ENCODE assay signal across 12 cellular contexts in genomic region chr13:108549989-108550388, GRCh38.
DNase-seq lines count a peak whose midpoint lies in the region; ATAC-seq and TF ChIP-seq lines count a peak whose summit lies in the region.
"Had no signal": no experiment of that assay in that cellular context is flagged by ENCODE, and none has a peak within 500 bp of the region (broad histone marks: within the 10 kb centered on the region; RNA-seq: fewer than 3 reads in every experiment).

No MANE protein-coding gene starts in this region.

- peaks cover 8% of the 10 kb centered on the region for H3K27me3 Mint-ChIP-seq in glutamatergic neuron (ENCODE audit: unreplicated experiment)
- no peaks in the 10 kb centered on the region for H3K27me3 Mint-ChIP-seq in stimulated activated naive CD8-positive, alpha-beta T cell treated with anti-CD3 and anti-CD28 coated beads, Interleukin-15, amount 100 ng/mL, for 72 hours
- peaks cover 2% of the 10 kb centered on the region for H3K27me3 Mint-ChIP-seq in activated naive CD4-positive, alpha-beta T cell treated with anti-CD3 and anti-CD28 coated beads for 36 hours (ENCODE audit: low read depth)
- H3K27me3 Mint-ChIP-seq: B cell had no signal

- DNase-seq in Ammon's horn (ENCODE audit: low spot score) (peak; percentile 35), NCI-H524 treated with DMSO at 0.1 percent for 48 hours (lab: John Stamatoyannopoulos, UW) (peak; percentile 59), glutamatergic neuron (peak; percentile 76), myocyte (ENCODE audit: low read depth) (peak; percentile 0), GM10248 (ENCODE audit: extremely low spot score) (no peak)
- no peak for DNase-seq in stimulated activated naive CD8-positive, alpha-beta T cell treated with anti-CD3 and anti-CD28 coated beads, Interleukin-15, amount 100 ng/mL, for 72 hours
- no peak for DNase-seq in activated naive CD4-positive, alpha-beta T cell treated with anti-CD3 and anti-CD28 coated beads for 36 hours
- DNase-seq: 8988T; Calu3; CD8-positive, alpha-beta T cell had no signal

- no peak for ATAC-seq in stimulated activated naive CD8-positive, alpha-beta T cell treated with anti-CD3 and anti-CD28 coated beads, Interleukin-15, amount 100 ng/mL, for 72 hours
- no peak for ATAC-seq in GM19463 (IDR thresholded peaks at IDR 0.05; ENCODE audit: unreplicated experiment)
- ATAC-seq: CD8-positive, alpha-beta T cell had no signal

- H3K4me3 Mint-ChIP-seq in glutamatergic neuron (ENCODE audit: unreplicated experiment) = peak overlapping the region; percentile 51
- H3K4me3 Mint-ChIP-seq in stimulated activated naive CD8-positive, alpha-beta T cell treated with anti-CD3 and anti-CD28 coated beads, Interleukin-15, amount 100 ng/mL, for 72 hours = no peak overlapping the region
- no peak overlapping the region for H3K4me3 Mint-ChIP-seq in activated naive CD4-positive, alpha-beta T cell treated with anti-CD3 and anti-CD28 coated beads for 36 hours
- H3K4me3 Mint-ChIP-seq: B cell; CD8-positive, alpha-beta T cell had no signal

- peaks cover 24% of the 10 kb centered on the region for H3K4me1 Mint-ChIP-seq in glutamatergic neuron (ENCODE audit: low read depth, unreplicated experiment)
- no peaks in the 10 kb centered on the region for H3K4me1 Mint-ChIP-seq in stimulated activated naive CD8-positive, alpha-beta T cell treated with anti-CD3 and anti-CD28 coated beads, Interleukin-15, amount 100 ng/mL, for 72 hours
- H3K4me1 Mint-ChIP-seq in activated naive CD4-positive, alpha-beta T cell treated with anti-CD3 and anti-CD28 coated beads for 36 hours (ENCODE audit: low read depth) = no peaks in the 10 kb centered on the region
- H3K4me1 Mint-ChIP-seq: B cell had no signal

- POLR2A ChIA-PET in GM10248 (lab: Yijun Ruan, JAX) = no interaction called here

- H3K27ac Mint-ChIP-seq in glutamatergic neuron (ENCODE audit: unreplicated experiment) = peak overlapping the region; percentile 95
- no peak overlapping the region for H3K27ac Mint-ChIP-seq in stimulated activated naive CD8-positive, alpha-beta T cell treated with anti-CD3 and anti-CD28 coated beads, Interleukin-15, amount 100 ng/mL, for 72 hours
- no peak overlapping the region for H3K27ac Mint-ChIP-seq in activated naive CD4-positive, alpha-beta T cell treated with anti-CD3 and anti-CD28 coated beads for 36 hours
- H3K27ac Mint-ChIP-seq: B cell; CD8-positive, alpha-beta T cell had no signal

- peaks cover 17% of the 10 kb centered on the region for H3K36me3 Mint-ChIP-seq in glutamatergic neuron (ENCODE audit: unreplicated experiment)
- no peaks in the 10 kb centered on the region for H3K36me3 Mint-ChIP-seq in activated naive CD4-positive, alpha-beta T cell treated with anti-CD3 and anti-CD28 coated beads for 36 hours (ENCODE audit: low read depth)
- H3K36me3 Mint-ChIP-seq: CD8-positive, alpha-beta T cell had no signal

- TF ChIP-seq CTCF in glutamatergic neuron (IDR thresholded peaks at IDR 0.05; ENCODE audit: partially characterized antibody, unreplicated experiment) (no peak), GM10248 (IDR thresholded peaks at IDR 0.05; ENCODE audit: control extremely low read depth, extremely low read depth, low read depth, missing control alignments) (no peak)

- CTCF ChIA-PET in GM10248 (lab: Yijun Ruan, JAX) = interaction anchor here (0.7 to 0.8 kb wide), 2 partner anchors 10 to 14 kb away, joined by 3 to 5 read pairs; no protein-coding TSS in a partner anchor
- CTCF ChIA-PET in activated naive CD4-positive, alpha-beta T cell treated with anti-CD3 and anti-CD28 coated beads for 36 hours (lab: Charles Lee) = no interaction called here

- H3K9me3 Mint-ChIP-seq in glutamatergic neuron (ENCODE audit: unreplicated experiment) = peaks cover 14% of the 10 kb centered on the region
- H3K9me3 Mint-ChIP-seq in stimulated activated naive CD8-positive, alpha-beta T cell treated with anti-CD3 and anti-CD28 coated beads, Interleukin-15, amount 100 ng/mL, for 72 hours = peaks cover 13 to 16% of the 10 kb centered on the region in 2 donors
- no peaks in the 10 kb centered on the region for H3K9me3 Mint-ChIP-seq in activated naive CD4-positive, alpha-beta T cell treated with anti-CD3 and anti-CD28 coated beads for 36 hours

- intact Hi-C loops in activated naive CD4-positive, alpha-beta T cell treated with anti-CD3 and anti-CD28 coated beads for 36 hours (cut with micrococcal nuclease) = no loop called here

Comparison
In these comparisons a context has a peak if more than half of its experiments do, and no peak if none do; other contexts are left out.
1. DNase-seq: peak in Ammon's horn (single experiment), NCI-H524 treated with DMSO at 0.1 percent for 48 hours (single experiment), glutamatergic neuron (single experiment) and myocyte (single experiment); none in stimulated activated naive CD8-positive, alpha-beta T cell treated with anti-CD3 and anti-CD28 coated beads, Interleukin-15, amount 100 ng/mL, for 72 hours (0 of 2), GM10248 (single experiment) and activated naive CD4-positive, alpha-beta T cell treated with anti-CD3 and anti-CD28 coated beads for 36 hours (single experiment).